31 cellular contexts compared by ENCODE assay signal in genomic region chr6:25337004-25337403, GRCh38. TPM values are rescaled to one million over a fixed set of nuclear protein-coding genes. Genes with fewer than 3 reads are reported as not detected.
DNase-seq lines count a peak whose midpoint lies in the region; ATAC-seq, FAIRE-seq and TF ChIP-seq lines count a peak whose summit lies in the region.
"Had no signal": no experiment of that assay in that cellular context is flagged by ENCODE, and none has a peak within 500 bp of the region (broad histone marks: within the 10 kb centered on the region; RNA-seq: fewer than 3 reads in every experiment).

No MANE protein-coding gene starts in this region.

- no TSS peak for BruUV-seq in HepG2 (replicated peaks; lab: Mats Ljungman, UMichigan)

- no peak overlapping the region for H3K27ac ChIP-seq in HepG2 (ENCODE audit: extremely low read length, insufficient read depth, low read length)
- no peak overlapping the region for H3K27ac ChIP-seq in right lobe of liver
- H3K27ac ChIP-seq in left lung = no peak overlapping the region
- no peak overlapping the region for H3K27ac ChIP-seq in kidney (ENCODE audit: low read depth in 2 of 2, low read length in 2 of 2)
- H3K27ac ChIP-seq in thyroid gland = no peak overlapping the region
- H3K27ac ChIP-seq: 22Rv1; BLaER1 treated with 17β-estradiol and CSF1 and Interleukin-3, amounts not matched to agents 10 nM and 100 nM; lower lobe of right lung; prostate gland; SJCRH30; tibial nerve had no signal

- H3K27me3 ChIP-seq in HepG2 (ENCODE audit: control insufficient read depth in 1 of 2, insufficient read depth in 2 of 2, low read length in 2 of 2) = no peaks in the 10 kb centered on the region
- H3K27me3 ChIP-seq in right lobe of liver = no peaks in the 10 kb centered on the region
- H3K27me3 ChIP-seq in left lung = no peaks in the 10 kb centered on the region
- H3K27me3 ChIP-seq in thyroid gland = no peaks in the 10 kb centered on the region
- H3K27me3 ChIP-seq: BLaER1 treated with 17β-estradiol and CSF1 and Interleukin-3, amounts not matched to agents 10 nM and 100 nM; SJCRH30; tibial nerve had no signal

- H3K36me3 Mint-ChIP-seq in endothelial cell (ENCODE audit: low read depth, unreplicated experiment) = no peaks in the 10 kb centered on the region
- H3K36me3 Mint-ChIP-seq: activated CD8-positive, alpha-beta memory T cell treated with anti-CD3 and anti-CD28 coated beads, Interleukin-2, amount 10 ng/mL, durations not matched to agents 7 days and 5 days; activated naive CD4-positive, alpha-beta T cell treated with anti-CD3 and anti-CD28 coated beads, Interleukin-2, amount 10 ng/mL, durations not matched to agents 7 days and 5 days; naive thymus-derived CD8-positive, alpha-beta T cell had no signal

- no peak overlapping the region for H3K4me2 ChIP-seq in HepG2 (ENCODE audit: low read depth, low read length)
- H3K4me2 ChIP-seq: BLaER1 treated with 17β-estradiol and CSF1 and Interleukin-3, amounts not matched to agents 10 nM and 100 nM had no signal

- WGBS in HepG2 (ENCODE audit: low lambda C conversion rate) = 30% methylated on average over 2 of the region's 2 CpGs
- WGBS in right lobe of liver (ENCODE audit: insufficient coverage, low coverage, low lambda C conversion rate, missing lambda C conversion rate) = 72% methylated on average over 2 of the region's 2 CpGs
- 93 to 98% methylated on average over 2 of the region's 2 CpGs for WGBS in thyroid gland, 2 donors

- TF ChIP-seq CTCF in HepG2 (CRISPR knock-in tag; IDR thresholded peaks at IDR 0.05) (no peak), right lobe of liver (IDR thresholded peaks at IDR 0.05) (no peak), endothelial cell (IDR thresholded peaks at IDR 0.05; ENCODE audit: unreplicated experiment) (no peak), left lung (IDR thresholded peaks at IDR 0.05) (no peak), kidney (IDR thresholded peaks at IDR 0.05; ENCODE audit: borderline replicate concordance, extremely low read depth, insufficient read depth) (no peak), thyroid gland (IDR thresholded peaks at IDR 0.05) (no peak)

- H3K9ac ChIP-seq in HepG2 (ENCODE audit: insufficient read depth, low read depth, low read length) (no peak overlapping the region), kidney (ENCODE audit: low read length in 2 of 2) (no peak overlapping the region)
- H3K9ac ChIP-seq: BLaER1 treated with 17β-estradiol and CSF1 and Interleukin-3, amounts not matched to agents 10 nM and 100 nM had no signal

- H3K4me1 ChIP-seq in HepG2 (ENCODE audit: insufficient read depth, low read length) (no peaks in the 10 kb centered on the region), right lobe of liver (no peaks in the 10 kb centered on the region), left lung (peaks cover 0 to 3% of the 10 kb centered on the region in 2 donors), kidney (ENCODE audit: control insufficient read depth in 1 of 2, insufficient read depth in 1 of 2, low read depth in 1 of 2, low read length in 2 of 2) (peaks cover 10 to 12% of the 10 kb centered on the region in 2 donors), thyroid gland (peaks cover 0 to 6% of the 10 kb centered on the region in 2 donors)
- H3K4me1 ChIP-seq: SJCRH30 had no signal

- peak overlapping the region; percentile 30 for H3K27ac Mint-ChIP-seq in endothelial cell (ENCODE audit: unreplicated experiment)
- H3K27ac Mint-ChIP-seq: activated CD8-positive, alpha-beta memory T cell treated with anti-CD3 and anti-CD28 coated beads, Interleukin-2, amount 10 ng/mL, durations not matched to agents 7 days and 5 days; activated naive CD4-positive, alpha-beta T cell treated with anti-CD3 and anti-CD28 coated beads, Interleukin-2, amount 10 ng/mL, durations not matched to agents 7 days and 5 days had no signal

- CTCF ChIA-PET in HepG2 (lab: Yijun Ruan, JAX; ENCODE audit: low intra/inter-chr PET ratio, low total read pairs) = no interaction called here

- H3K27me3 Mint-ChIP-seq in endothelial cell (ENCODE audit: unreplicated experiment) = peaks cover 6% of the 10 kb centered on the region
- H3K27me3 Mint-ChIP-seq: activated naive CD4-positive, alpha-beta T cell treated with anti-CD3 and anti-CD28 coated beads, Interleukin-2, amount 10 ng/mL, durations not matched to agents 7 days and 5 days; naive thymus-derived CD8-positive, alpha-beta T cell had no signal

- POLR2A ChIA-PET in HepG2 (lab: Yijun Ruan, JAX) = no interaction called here

- no peak for TF ChIP-seq RAD21 in HepG2 (CRISPR knock-in tag; IDR thresholded peaks at IDR 0.05)

- no peak for TF ChIP-seq EP300 in HepG2 (IDR thresholded peaks at IDR 0.05; ENCODE audit: low read depth in 2 of 2, low read length in 2 of 2)
- no peak for TF ChIP-seq EP300 in HepG2 (CRISPR knock-in tag; IDR thresholded peaks at IDR 0.05; ENCODE audit: borderline replicate concordance)

- intact Hi-C loops in HepG2 (cut with micrococcal nuclease; ENCODE audit: unreplicated experiment) = no loop called here
- intact Hi-C loops in right lobe of liver (cut with DNase I) = no loop called here
- intact Hi-C loops in left lung (cut with DNase I) = no loop called here
- intact Hi-C loops in kidney (cut with DNase I) = no loop called here
- intact Hi-C loops in thyroid gland (cut with DNase I) = no loop called here

- no peak for FAIRE-seq in HepG2 (lab: Jason Lieb, UNC)
- no peak for FAIRE-seq in kidney (lab: Jason Lieb, UNC)
- no peak for FAIRE-seq in HTR-8/SVneo (lab: Jason Lieb, UNC)
- FAIRE-seq: GM12892 had no signal

- H3K4me3 ChIP-seq in HepG2 (replicated peaks in 1 of 3; ENCODE audit: insufficient read depth in 1 of 3, low read depth in 2 of 3, low read length in 3 of 3) = no peak overlapping the region
- H3K4me3 ChIP-seq in right lobe of liver = no peak overlapping the region
- no peak overlapping the region for H3K4me3 ChIP-seq in left lung
- H3K4me3 ChIP-seq in kidney (ENCODE audit: low read length in 2 of 2) = no peak overlapping the region
- no peak overlapping the region for H3K4me3 ChIP-seq in thyroid gland (replicated peaks in 1 of 3)
- H3K4me3 ChIP-seq: BLaER1 treated with 17β-estradiol and CSF1 and Interleukin-3, amounts not matched to agents 10 nM and 100 nM; lower lobe of right lung; prostate gland; SJCRH30; tibial nerve had no signal

- H3K36me3 ChIP-seq in HepG2 (replicated peaks in 1 of 2; ENCODE audit: control insufficient read depth in 1 of 2, insufficient read depth in 2 of 2, low read length in 2 of 2) (no peaks in the 10 kb centered on the region), right lobe of liver (no peaks in the 10 kb centered on the region), left lung (no peaks in the 10 kb centered on the region), kidney (ENCODE audit: control insufficient read depth in 1 of 2, insufficient read depth in 2 of 2, low read length in 2 of 2) (no peaks in the 10 kb centered on the region), thyroid gland (no peaks in the 10 kb centered on the region)
- H3K36me3 ChIP-seq: BLaER1 treated with 17β-estradiol and CSF1 and Interleukin-3, amounts not matched to agents 10 nM and 100 nM; lower lobe of right lung; prostate gland; SJCRH30; tibial nerve had no signal

- peaks cover 55% of the 10 kb centered on the region for H3K4me1 Mint-ChIP-seq in endothelial cell (ENCODE audit: unreplicated experiment)
- H3K4me1 Mint-ChIP-seq: activated CD8-positive, alpha-beta memory T cell treated with anti-CD3 and anti-CD28 coated beads, Interleukin-2, amount 10 ng/mL, durations not matched to agents 7 days and 5 days; activated naive CD4-positive, alpha-beta T cell treated with anti-CD3 and anti-CD28 coated beads, Interleukin-2, amount 10 ng/mL, durations not matched to agents 7 days and 5 days had no signal

- ATAC-seq in HepG2 (no peak), right lobe of liver (no peak), left lung (peak; percentile 42), GM21723 (IDR thresholded peaks at IDR 0.05; ENCODE audit: unreplicated experiment) (no peak)
- ATAC-seq: activated CD8-positive, alpha-beta memory T cell treated with anti-CD3 and anti-CD28 coated beads, Interleukin-2, amount 10 ng/mL, durations not matched to agents 7 days and 5 days; lower lobe of right lung; naive thymus-derived CD8-positive, alpha-beta T cell had no signal

- H3K9me3 ChIP-seq in HepG2 (ENCODE audit: low read length) = no peaks in the 10 kb centered on the region
- no peaks in the 10 kb centered on the region for H3K9me3 ChIP-seq in right lobe of liver
- H3K9me3 ChIP-seq in left lung = no peaks in the 10 kb centered on the region
- no peaks in the 10 kb centered on the region for H3K9me3 ChIP-seq in kidney (ENCODE audit: control insufficient read depth in 1 of 2, low read length in 2 of 2)
- no peaks in the 10 kb centered on the region for H3K9me3 ChIP-seq in thyroid gland
- H3K9me3 ChIP-seq: BLaER1 treated with 17β-estradiol and CSF1 and Interleukin-3, amounts not matched to agents 10 nM and 100 nM; lower lobe of right lung; prostate gland; SJCRH30; tibial nerve had no signal

- TF ChIP-seq POLR2A in HepG2 (IDR thresholded peaks at IDR 0.05; ENCODE audit: insufficient read depth in 1 of 2, low read depth in 2 of 2, low read length in 2 of 2) = no peak
- TF ChIP-seq POLR2A in right lobe of liver (IDR thresholded peaks at IDR 0.05) = no peak
- TF ChIP-seq POLR2A in thyroid gland (IDR thresholded peaks at IDR 0.05) = no peak

- H3K79me2 ChIP-seq in HepG2 (ENCODE audit: insufficient read depth, low read length) = no peaks in the 10 kb centered on the region

- in situ Hi-C loops in HepG2 (cut with HindIII; ENCODE audit: extremely low pct_ligation_motif_present, low pct_unique_long_range_greater_than_20kb) = no loop called here

- H2AFZ ChIP-seq in HepG2 (ENCODE audit: low read length) = no peak overlapping the region

- no peaks in the 10 kb centered on the region for H4K20me1 ChIP-seq in HepG2 (ENCODE audit: insufficient read depth, low read length)
- H4K20me1 ChIP-seq: BLaER1 treated with 17β-estradiol and CSF1 and Interleukin-3, amounts not matched to agents 10 nM and 100 nM had no signal

- DNase-seq in HepG2 (ENCODE audit: low spot score) = no peak
- no peak for DNase-seq in right lobe of liver
- no peak for DNase-seq in endothelial cell (ENCODE audit: low spot score)
- no peak for DNase-seq in left lung
- no peak for DNase-seq in kidney
- DNase-seq in HTR-8/SVneo (ENCODE audit: insufficient read length, low spot score) = no peak
- DNase-seq in thyroid gland = no peak
- DNase-seq: activated CD4-positive, alpha-beta T cell treated with anti-CD3 and anti-CD28 coated beads, Interleukin-2, amount 50 U/mL, for 4 hours; activated CD4-positive, CD25-positive, alpha-beta regulatory T cell; activated CD8-positive, alpha-beta memory T cell treated with anti-CD3 and anti-CD28 coated beads, Interleukin-2, amount 10 ng/mL, durations not matched to agents 7 days and 5 days; activated naive CD4-positive, alpha-beta T cell treated with anti-CD3 and anti-CD28 coated beads, Interleukin-2, amount 10 ng/mL, durations not matched to agents 7 days and 5 days; activated T-cell treated with anti-CD3 and anti-CD28 coated beads, Interleukin-2, amount 50 U/mL, for 48 hours; DMS153; head of caudate nucleus; islet precursor cell; lower lobe of right lung; midbrain; naive thymus-derived CD8-positive, alpha-beta T cell; NCI-H1048; NCI-H1694; NCI-H446 treated with DMSO at 0.1 percent for 48 hours; NCI-H82; RPMI8226; SJCRH30; stimulated activated CD4-positive, alpha-beta T cell treated with anti-CD3 and anti-CD28 coated beads, Interleukin-4, amount 100 ng/mL, for 24 hours had no signal

- no peak overlapping the region for H3K4me3 Mint-ChIP-seq in endothelial cell (ENCODE audit: unreplicated experiment)
- H3K4me3 Mint-ChIP-seq: activated CD8-positive, alpha-beta memory T cell treated with anti-CD3 and anti-CD28 coated beads, Interleukin-2, amount 10 ng/mL, durations not matched to agents 7 days and 5 days; activated naive CD4-positive, alpha-beta T cell treated with anti-CD3 and anti-CD28 coated beads, Interleukin-2, amount 10 ng/mL, durations not matched to agents 7 days and 5 days; naive thymus-derived CD8-positive, alpha-beta T cell had no signal

- H3K9me3 Mint-ChIP-seq in endothelial cell (ENCODE audit: unreplicated experiment) = no peaks in the 10 kb centered on the region
- H3K9me3 Mint-ChIP-seq: activated naive CD4-positive, alpha-beta T cell treated with anti-CD3 and anti-CD28 coated beads, Interleukin-2, amount 10 ng/mL, durations not matched to agents 7 days and 5 days; naive thymus-derived CD8-positive, alpha-beta T cell had no signal

RNA-seq across cellular contexts. Expression of gene CARMIL1, which starts 57.8 kb away (rescaled TPM):
- total RNA-seq in HepG2 (2016; rRNA removed; fragmentation: Illumina TruSeq; extraction: Trizol) (2.6 and 2.9 TPM in 2 replicates), right lobe of liver (1 to 10 TPM; 3.3 to 8.6 (median 4.6) TPM), endothelial cell (ENCODE audit: unreplicated experiment) (32.5 TPM), left lung (10 to 100 TPM; 16.4 to 22.2 TPM), kidney (51.1 TPM), thyroid gland (10 to 100 TPM; 24.7 to 34.4 (median 30.7) TPM)
- total RNA-seq in HepG2 (2016; cell fraction: cytosol; rRNA removed; fragmentation: Illumina TruSeq; extraction: Trizol; ENCODE audit: low read depth) = 0.62 and 0.71 TPM in 2 replicates
- 2.5 TPM in 2 replicates for total RNA-seq in HepG2 (2016; cell fraction: insoluble cytoplasmic fraction; rRNA removed; fragmentation: Illumina TruSeq; extraction: Trizol)
- total RNA-seq in HepG2 (2016; cell fraction: membrane; rRNA removed; fragmentation: Illumina TruSeq; extraction: Trizol) = 0.96 and 0.99 TPM in 2 replicates
- total RNA-seq in HepG2 (2016; cell fraction: nucleus; rRNA removed; fragmentation: Illumina TruSeq; extraction: Trizol) = 2.9 and 3.2 TPM in 2 replicates
- polyA plus RNA-seq in HepG2 (2011; rRNA removed) (1.4 and 1.8 TPM in 2 replicates), kidney (ENCODE audit: insufficient read depth, low read depth, low replicate concordance) (22.3 TPM)
- 1.1 and 1.2 TPM in 2 replicates for polyA plus RNA-seq in HepG2 (2011; cell fraction: cytosol; rRNA removed)
- 1.3 TPM in 2 replicates for polyA plus RNA-seq in HepG2 (2011; cell fraction: nucleus; rRNA removed)
- 1.3 and 2.3 TPM in 2 replicates for polyA plus RNA-seq in HepG2 (2012)
- 0.12 and 0.16 TPM in 2 replicates for polyA plus RNA-seq in HepG2 (2016; cell fraction: cytosol; fragmentation: Illumina TruSeq; extraction: Trizol; ENCODE audit: low read depth)
- polyA plus RNA-seq in HepG2 (2016; cell fraction: insoluble cytoplasmic fraction; fragmentation: Illumina TruSeq; extraction: Trizol; ENCODE audit: low read depth) = 1.6 and 2.0 TPM in 2 replicates
- 0.38 and 0.58 TPM in 2 replicates for polyA plus RNA-seq in HepG2 (2016; cell fraction: membrane; fragmentation: Illumina TruSeq; extraction: Trizol; ENCODE audit: low read depth)
- 1.9 and 2.5 TPM in 2 replicates for polyA plus RNA-seq in HepG2 (2016; cell fraction: nucleus; fragmentation: Illumina TruSeq; extraction: Trizol; ENCODE audit: insufficient read depth, low read depth)
- polyA minus RNA-seq in HepG2 (2011; rRNA and poly(A)+ RNA removed; ENCODE audit: low replicate concordance) = 1.8 and 15.1 TPM in 2 replicates
- polyA minus RNA-seq in HepG2 (2011; cell fraction: cytosol; rRNA and poly(A)+ RNA removed) = 1.8 and 1.9 TPM in 2 replicates
- polyA minus RNA-seq in HepG2 (2011; cell fraction: nucleus; rRNA and poly(A)+ RNA removed) = 4.6 and 7.1 TPM in 2 replicates
